In the genomic region with DNA sequence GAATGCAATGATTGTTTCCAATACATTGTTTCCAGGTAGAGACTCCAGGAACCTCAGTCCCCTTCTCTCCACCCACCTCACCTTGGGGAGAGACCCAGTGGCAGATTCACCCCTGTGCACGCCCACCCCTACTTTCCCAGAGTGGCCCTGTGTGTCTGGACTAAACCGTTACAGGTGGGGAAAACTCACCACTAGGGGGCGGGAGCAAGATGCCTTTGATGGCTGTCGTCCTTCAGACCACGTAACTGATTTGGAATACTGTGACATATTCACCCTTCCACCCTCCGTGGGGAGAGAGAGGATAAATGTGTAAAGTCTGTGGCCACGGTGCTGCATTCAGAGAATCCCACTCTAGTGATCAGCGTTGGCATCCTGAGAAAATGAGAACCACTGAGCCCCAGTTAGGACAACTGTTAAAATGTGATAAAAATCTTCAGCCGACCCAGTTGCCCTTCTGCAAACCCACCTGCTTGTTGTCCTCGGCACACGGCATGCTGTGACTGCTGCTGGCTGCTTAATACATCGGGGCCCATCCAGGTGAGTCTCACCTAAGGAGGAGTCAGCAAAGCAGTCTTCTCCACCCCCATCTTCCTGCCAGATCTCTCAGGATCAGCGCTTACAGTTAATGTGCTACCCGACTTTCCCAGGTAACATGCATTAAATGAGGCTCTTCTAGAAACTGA, we compare ENCODE assay signal across 8 cellular contexts. TPM values are rescaled to one million over a fixed set of nuclear protein-coding genes. Genes with fewer than 3 reads are reported as not detected.
DNase-seq lines count a peak whose midpoint lies in the region; ATAC-seq, FAIRE-seq and TF ChIP-seq lines count a peak whose summit lies in the region.

No MANE protein-coding gene starts in this region.

- peak overlapping the region; percentile 84 to 100 (median 99) for H3K27ac Mint-ChIP-seq in CD4-positive, CD25-positive, alpha-beta regulatory T cell

- peak overlapping the region; percentile 47 to 67 (median 49) for H3K4me3 Mint-ChIP-seq in CD4-positive, CD25-positive, alpha-beta regulatory T cell

- TF ChIP-seq CTCF in pancreas (IDR thresholded peaks at IDR 0.05) (peak; percentile 78 to 86 (median 82)), tibial nerve (IDR thresholded peaks at IDR 0.05) (peak; percentile 74 to 86 (median 77))

- H3K4me3 ChIP-seq in CD4-positive, CD25-positive, alpha-beta regulatory T cell (ENCODE audit: low read depth, low read length) = peak overlapping the region; percentile 55
- no peak overlapping the region for H3K4me3 ChIP-seq in Jurkat, Clone E6-1 (ENCODE audit: low read length)
- no peak overlapping the region for H3K4me3 ChIP-seq in pancreas
- H3K4me3 ChIP-seq in tibial nerve = no peak overlapping the region

- H3K9me3 Mint-ChIP-seq in CD4-positive, CD25-positive, alpha-beta regulatory T cell = no peaks in the 10 kb centered on the region

- intact Hi-C loops in pancreas (cut with DNase I) = loop anchor here in 1 of 3 donors (10.0 kb wide), 1 partner anchor 165 kb away; the partner anchor contains the start of gene FAM171A1

- peaks cover 19 to 60% (median 48%) of the 10 kb centered on the region in 4 donors for H3K4me1 Mint-ChIP-seq in CD4-positive, CD25-positive, alpha-beta regulatory T cell

- no peak for FAIRE-seq in pancreas (lab: Jason Lieb, UNC)

- peak; percentile 50 to 59 for ATAC-seq in CD4-positive, CD25-positive, alpha-beta regulatory T cell (ENCODE audit: low read depth in 2 of 2)
- peak; percentile 70 for ATAC-seq in GM19372 (IDR thresholded peaks at IDR 0.05; ENCODE audit: low read depth, unreplicated experiment)
- peak; percentile 92 to 96 (median 93) for ATAC-seq in pancreas

- 19 to 20% methylated on average over 14 of the region's 14 CpGs for WGBS in pancreas, 2 donors
- WGBS in tibial nerve, 2 donors = 28 to 29% methylated on average over 14 of the region's 14 CpGs

- DNase-seq in CD4-positive, CD25-positive, alpha-beta regulatory T cell = peak; percentile 64 to 86 (median 71)
- peak; percentile 77 for DNase-seq in Jurkat, Clone E6-1 (ENCODE audit: low read depth, low spot score)
- DNase-seq in SHP77 (lab: John Stamatoyannopoulos, UW) = peak; percentile 31 to 74
- peak; percentile 75 for DNase-seq in activated gamma-delta T cell treated with anti-CD3 and anti-CD28 coated beads, Interleukin-2, amount 50 U/mL, for 16 hours (ENCODE audit: low read depth)
- DNase-seq in germinal center (ENCODE audit: low spot score) = peak; percentile 69
- DNase-seq in pancreas = peak; percentile 67 to 85 (median 81)
- DNase-seq in tibial nerve (ENCODE audit: low spot score in 2 of 2) = peak; percentile 76 to 91

- peaks cover 46% of the 10 kb centered on the region for H3K4me1 ChIP-seq in CD4-positive, CD25-positive, alpha-beta regulatory T cell (ENCODE audit: control insufficient read depth, insufficient read depth, low read length, poor library complexity, severe bottlenecking)
- no peaks in the 10 kb centered on the region for H3K4me1 ChIP-seq in pancreas
- H3K4me1 ChIP-seq in tibial nerve = peaks cover 0 to 13% (median 0%) of the 10 kb centered on the region in 4 donors

- no peak for TF ChIP-seq POLR2A in tibial nerve (IDR thresholded peaks at IDR 0.05)

- H3K36me3 Mint-ChIP-seq in CD4-positive, CD25-positive, alpha-beta regulatory T cell = peaks cover 5% of the 10 kb centered on the region

- H3K27me3 Mint-ChIP-seq in CD4-positive, CD25-positive, alpha-beta regulatory T cell = no peaks in the 10 kb centered on the region

- no peaks in the 10 kb centered on the region for H3K36me3 ChIP-seq in CD4-positive, CD25-positive, alpha-beta regulatory T cell (ENCODE audit: control insufficient read depth, insufficient read depth, low read length)
- peaks cover 0 to 13% (median 0%) of the 10 kb centered on the region in 3 donors for H3K36me3 ChIP-seq in pancreas
- H3K36me3 ChIP-seq in tibial nerve = peaks cover 0 to 43% (median 0%) of the 10 kb centered on the region in 3 donors

- H3K9me3 ChIP-seq in CD4-positive, CD25-positive, alpha-beta regulatory T cell (ENCODE audit: control insufficient read depth in 2 of 2, low read length in 2 of 2) = no peaks in the 10 kb centered on the region
- H3K9me3 ChIP-seq in pancreas (no peaks in the 10 kb centered on the region), tibial nerve (no peaks in the 10 kb centered on the region)

- no peaks in the 10 kb centered on the region for H3K27me3 ChIP-seq in CD4-positive, CD25-positive, alpha-beta regulatory T cell (ENCODE audit: control insufficient read depth, insufficient read depth, low read length)
- H3K27me3 ChIP-seq in pancreas (no peaks in the 10 kb centered on the region), tibial nerve (no peaks in the 10 kb centered on the region)

- TF ChIP-seq EP300 in tibial nerve (IDR thresholded peaks at IDR 0.05) = no peak

- H3K27ac ChIP-seq in CD4-positive, CD25-positive, alpha-beta regulatory T cell (ENCODE audit: insufficient read depth, low read length, poor library complexity, severe bottlenecking) = no peak overlapping the region
- no peak overlapping the region for H3K27ac ChIP-seq in pancreas
- H3K27ac ChIP-seq in tibial nerve = peak overlapping the region in 1 of 4 donors; percentile 8

RNA-seq across cellular contexts. Expression of gene NMT2, which starts 41.5 kb away (rescaled TPM):
- total RNA-seq in CD4-positive, CD25-positive, alpha-beta regulatory T cell = 47.8 TPM
- 10 to 100 TPM; 37.1 to 50.3 (median 43.4) TPM for polyA plus RNA-seq in CD4-positive, CD25-positive, alpha-beta regulatory T cell
- polyA plus RNA-seq in Jurkat, Clone E6-1 (2012; ENCODE audit: insufficient read depth, insufficient read length) = 28.3 TPM
- total RNA-seq in pancreas = 10 to 100 TPM in 1 of 6 donors, 1 to 10 TPM in 5; 4.7 to 13.9 (median 7.3) TPM
- 1 to 10 TPM; 5.9 to 6.0 TPM for polyA plus RNA-seq in pancreas
- total RNA-seq in tibial nerve = 10 to 100 TPM; 18.2 to 29.7 (median 24.0) TPM
